ENCODE assay signal across 20 cellular contexts in genomic region chr6:11665636-11666335, GRCh38.
DNase-seq lines count a peak whose midpoint lies in the region; ATAC-seq, FAIRE-seq and TF ChIP-seq lines count a peak whose summit lies in the region.
"Had no signal": no experiment of that assay in that cellular context is flagged by ENCODE, and none has a peak within 500 bp of the region (broad histone marks: within the 10 kb centered on the region; RNA-seq: fewer than 3 reads in every experiment).

No MANE protein-coding gene starts in this region.

- H4K20me1 ChIP-seq in HepG2 (ENCODE audit: insufficient read depth, low read length) (no peaks in the 10 kb centered on the region), smooth muscle cell (ENCODE audit: low read depth) (no peaks in the 10 kb centered on the region)
- H4K20me1 ChIP-seq: BLaER1 had no signal

- H3K36me3 ChIP-seq in HepG2 (replicated peaks in 1 of 2; ENCODE audit: control insufficient read depth in 1 of 2, insufficient read depth in 2 of 2, low read length in 2 of 2) (no peaks in the 10 kb centered on the region), right lobe of liver (no peaks in the 10 kb centered on the region), smooth muscle cell (ENCODE audit: low read depth) (no peaks in the 10 kb centered on the region)
- H3K36me3 ChIP-seq: BLaER1 had no signal

- H3K4me1 Mint-ChIP-seq in activated T-helper 1 cell treated with anti-CD3 and anti-CD28 coated beads, Interleukin-12 subunit alpha, Interleukin-12 subunit beta, Interleukin-2, Interleukin-4 antibody, amounts not matched to agents 30 ng/mL and 10 ng/mL and 1 ng/mL, durations not matched to agents 14 hours and 24 hours and 36 hours (ENCODE audit: low read depth), result peaks cover 12% of the 10 kb centered on the region

- POLR2A ChIA-PET in HepG2 (lab: Yijun Ruan, JAX), result no interaction called here

- peaks cover 11% of the 10 kb centered on the region for H3K9me3 Mint-ChIP-seq in activated T-helper 1 cell treated with anti-CD3 and anti-CD28 coated beads, Interleukin-12 subunit alpha, Interleukin-12 subunit beta, Interleukin-2, Interleukin-4 antibody, amounts not matched to agents 30 ng/mL and 10 ng/mL and 1 ng/mL, durations not matched to agents 14 hours and 24 hours and 36 hours
- H3K9me3 Mint-ChIP-seq: CD8-positive, alpha-beta T cell had no signal

- no peak for TF ChIP-seq CTCF in HepG2 (CRISPR knock-in tag; IDR thresholded peaks at IDR 0.05)
- no peak for TF ChIP-seq CTCF in right lobe of liver (IDR thresholded peaks at IDR 0.05)
- no peak for TF ChIP-seq CTCF in smooth muscle cell (IDR thresholded peaks at IDR 0.05; ENCODE audit: borderline replicate concordance, insufficient read depth, poor library complexity, severe bottlenecking)

- TF ChIP-seq RAD21 in HepG2 (CRISPR knock-in tag; IDR thresholded peaks at IDR 0.05), result no peak

- no peaks in the 10 kb centered on the region for H3K79me2 ChIP-seq in HepG2 (ENCODE audit: insufficient read depth, low read length)
- no peaks in the 10 kb centered on the region for H3K79me2 ChIP-seq in smooth muscle cell (ENCODE audit: low read depth)

- TF ChIP-seq EP300 in HepG2 (IDR thresholded peaks at IDR 0.05; ENCODE audit: low read depth in 2 of 2, low read length in 2 of 2) (no peak), HepG2 (CRISPR knock-in tag; IDR thresholded peaks at IDR 0.05; ENCODE audit: borderline replicate concordance) (no peak)

- H3K27me3 Mint-ChIP-seq in activated T-helper 1 cell treated with anti-CD3 and anti-CD28 coated beads, Interleukin-12 subunit alpha, Interleukin-12 subunit beta, Interleukin-2, Interleukin-4 antibody, amounts not matched to agents 30 ng/mL and 10 ng/mL and 1 ng/mL, durations not matched to agents 14 hours and 24 hours and 36 hours (ENCODE audit: insufficient read depth), result peaks cover 7% of the 10 kb centered on the region

- no peak for FAIRE-seq in HepG2 (lab: Jason Lieb, UNC)
- FAIRE-seq: H54 had no signal

- BruUV-seq in HepG2 (replicated peaks; lab: Mats Ljungman, UMichigan), result no TSS peak

- H3K4me3 ChIP-seq in HepG2 (replicated peaks in 1 of 3; ENCODE audit: insufficient read depth in 1 of 3, low read depth in 2 of 3, low read length in 3 of 3) (no peak overlapping the region), right lobe of liver (no peak overlapping the region), smooth muscle cell (no peak overlapping the region)
- H3K4me3 ChIP-seq: BLaER1 had no signal

- CTCF ChIA-PET in HepG2 (lab: Yijun Ruan, JAX; ENCODE audit: low intra/inter-chr PET ratio, low total read pairs), result no interaction called here

- H3K27ac ChIP-seq in HepG2 (ENCODE audit: extremely low read length, insufficient read depth, low read length), result no peak overlapping the region
- H3K27ac ChIP-seq in right lobe of liver, result no peak overlapping the region
- peak overlapping the region; percentile 65 for H3K27ac ChIP-seq in smooth muscle cell (ENCODE audit: low read depth)
- H3K27ac ChIP-seq: BLaER1, KMS-11 had no signal

- H3F3A ChIP-seq in smooth muscle cell (ENCODE audit: low read depth), result no peaks in the 10 kb centered on the region

- peaks cover 2% of the 10 kb centered on the region for H3K36me3 Mint-ChIP-seq in activated T-helper 1 cell treated with anti-CD3 and anti-CD28 coated beads, Interleukin-12 subunit alpha, Interleukin-12 subunit beta, Interleukin-2, Interleukin-4 antibody, amounts not matched to agents 30 ng/mL and 10 ng/mL and 1 ng/mL, durations not matched to agents 14 hours and 24 hours and 36 hours (ENCODE audit: low read depth)
- H3K36me3 Mint-ChIP-seq: CD8-positive, alpha-beta T cell had no signal

- intact Hi-C loops in HepG2 (cut with micrococcal nuclease; ENCODE audit: unreplicated experiment) (no loop called here), right lobe of liver (cut with DNase I) (no loop called here)
- intact Hi-C loops in activated T-helper 1 cell treated with anti-CD3 and anti-CD28 coated beads, Interleukin-12 subunit alpha, Interleukin-12 subunit beta, Interleukin-2, Interleukin-4 antibody, amounts not matched to agents 30 ng/mL and 10 ng/mL and 1 ng/mL, durations not matched to agents 14 hours and 24 hours and 36 hours (cut with micrococcal nuclease), result loop anchor here (1.0 kb wide), 1 partner anchor 46 kb away; no protein-coding TSS in a partner anchor

- TF ChIP-seq POLR2A in HepG2 (IDR thresholded peaks at IDR 0.05; ENCODE audit: insufficient read depth in 1 of 2, low read depth in 2 of 2, low read length in 2 of 2), result no peak
- TF ChIP-seq POLR2A in right lobe of liver (IDR thresholded peaks at IDR 0.05), result no peak

- H2AFZ ChIP-seq in HepG2 (ENCODE audit: low read length), result no peak overlapping the region
- no peak overlapping the region for H2AFZ ChIP-seq in smooth muscle cell (ENCODE audit: low read depth)

- H3K9ac ChIP-seq in HepG2 (ENCODE audit: insufficient read depth, low read depth, low read length), result no peak overlapping the region
- no peak overlapping the region for H3K9ac ChIP-seq in smooth muscle cell (ENCODE audit: low read depth)
- H3K9ac ChIP-seq: BLaER1, KMS-11 had no signal

- in situ Hi-C loops in HepG2 (cut with HindIII; ENCODE audit: extremely low pct_ligation_motif_present, low pct_unique_long_range_greater_than_20kb), result loop anchor here (25.0 kb wide), 1 partner anchor 947 kb away; no protein-coding TSS in a partner anchor

- H3K4me2 ChIP-seq in HepG2 (ENCODE audit: low read depth, low read length) (no peak overlapping the region), smooth muscle cell (no peak overlapping the region)
- H3K4me2 ChIP-seq: BLaER1, KMS-11 had no signal

- DNase-seq in HepG2 (ENCODE audit: low spot score) (no peak), right lobe of liver (no peak), smooth muscle cell (lab: John Stamatoyannopoulos, UW; ENCODE audit: unreplicated experiment) (no peak), NCI-H2196 treated with DMSO at 0.1 percent for 48 hours (lab: John Stamatoyannopoulos, UW; ENCODE audit: unreplicated experiment) (no peak), RPMI8226 (no peak), NCI-H2081 (lab: John Stamatoyannopoulos, UW) (no peak), Kasumi-1 (lab: John Stamatoyannopoulos, UW) (no peak)
- DNase-seq in activated T-helper 1 cell treated with anti-CD3 and anti-CD28 coated beads, Interleukin-12 subunit alpha, Interleukin-12 subunit beta, Interleukin-2, Interleukin-4 antibody, amounts not matched to agents 30 ng/mL and 10 ng/mL and 1 ng/mL, durations not matched to agents 14 hours and 24 hours and 36 hours (ENCODE audit: low spot score), result no peak
- DNase-seq: Calu3; CD8-positive, alpha-beta T cell; NCI-H1105; NCI-H2227 treated with DMSO at 0.1 percent for 48 hours; NCI-H510A treated with DMSO at 0.1 percent for 48 hours; NCI-H774; OCI-M1; SHP77 treated with DMSO at 0.1 percent for 48 hours had no signal

- no peak overlapping the region for H3K4me3 Mint-ChIP-seq in activated T-helper 1 cell treated with anti-CD3 and anti-CD28 coated beads, Interleukin-12 subunit alpha, Interleukin-12 subunit beta, Interleukin-2, Interleukin-4 antibody, amounts not matched to agents 30 ng/mL and 10 ng/mL and 1 ng/mL, durations not matched to agents 14 hours and 24 hours and 36 hours
- H3K4me3 Mint-ChIP-seq: CD8-positive, alpha-beta T cell had no signal

- H3K27ac Mint-ChIP-seq in activated T-helper 1 cell treated with anti-CD3 and anti-CD28 coated beads, Interleukin-12 subunit alpha, Interleukin-12 subunit beta, Interleukin-2, Interleukin-4 antibody, amounts not matched to agents 30 ng/mL and 10 ng/mL and 1 ng/mL, durations not matched to agents 14 hours and 24 hours and 36 hours, result peak overlapping the region; percentile 14
- H3K27ac Mint-ChIP-seq: CD8-positive, alpha-beta T cell had no signal

- H3K27me3 ChIP-seq in HepG2 (ENCODE audit: control insufficient read depth in 1 of 2, insufficient read depth in 2 of 2, low read length in 2 of 2) (no peaks in the 10 kb centered on the region), right lobe of liver (no peaks in the 10 kb centered on the region), smooth muscle cell (ENCODE audit: low read depth) (no peaks in the 10 kb centered on the region)
- H3K27me3 ChIP-seq: BLaER1 had no signal

- no peak for ATAC-seq in HepG2
- ATAC-seq in right lobe of liver, result no peak
- ATAC-seq: CD8-positive, alpha-beta T cell; SK-N-SH treated with all-trans-retinoic acid at 6 μM for 48 hours had no signal

- H3K4me1 ChIP-seq in HepG2 (ENCODE audit: insufficient read depth, low read length) (0 out of 2 replicates have a peak, but pooled peaks cover 7% of the 10 kb centered on the region), right lobe of liver (no peaks in the 10 kb centered on the region), smooth muscle cell (ENCODE audit: low read depth) (no peaks in the 10 kb centered on the region)
- H3K4me1 ChIP-seq: BLaER1 had no signal

- 2% methylated on average over 3 of the region's 3 CpGs for WGBS in HepG2 (ENCODE audit: low lambda C conversion rate)
- whole genome bisulfite sequencing in right lobe of liver (ENCODE audit: insufficient coverage, low coverage, low lambda C conversion rate, missing lambda C conversion rate), result 69% methylated on average over 3 of the region's 3 CpGs
- WGBS in smooth muscle cell (ENCODE audit: low lambda C conversion rate), result 81% methylated on average over 3 of the region's 3 CpGs

- H3K9me3 ChIP-seq in HepG2 (ENCODE audit: low read length), result 0 out of 2 replicates have a peak, but pooled peaks cover 4% of the 10 kb centered on the region
- H3K9me3 ChIP-seq in right lobe of liver, result no peaks in the 10 kb centered on the region
- no peaks in the 10 kb centered on the region for H3K9me3 ChIP-seq in smooth muscle cell (replicated peaks; ENCODE audit: low read depth)

TF ChIP-seq in HepG2, 621 proteins besides CTCF, POLR2A, EP300 and RAD21:
- no peak for TF ChIP-seq ZNF460 (CRISPR knock-in tag; IDR thresholded peaks at IDR 0.05; ENCODE audit: borderline replicate concordance)
- peak; percentile 67 for TF ChIP-seq CREB1 (IDR thresholded peaks at IDR 0.05)
- no peak for TF ChIP-seq CREB1 (CRISPR knock-in tag; IDR thresholded peaks at IDR 0.05)
- TF ChIP-seq SPEN (CRISPR knock-in tag; IDR thresholded peaks at IDR 0.05; ENCODE audit: low read depth), result no peak
